ENCODE assay signal across 1 cellular context in genomic region chr20:54221996-54222890, GRCh38.
TF ChIP-seq lines count a peak whose summit lies in the region.

No MANE protein-coding gene starts in this region.

TF ChIP-seq in GM23338, 12 proteins besides CTCF, POLR2A, EP300 and RAD21 (continued from another document):
- TF ChIP-seq ZNF462 (CRISPR knock-in tag; IDR thresholded peaks at IDR 0.05) = no peak
- no peak for TF ChIP-seq POLR2AphosphoS5 (IDR thresholded peaks at IDR 0.05; ENCODE audit: low read depth)
- TF ChIP-seq STAT1 (IDR thresholded peaks at IDR 0.05; ENCODE audit: unreplicated experiment) = no peak
- no peak for TF ChIP-seq CREB1 (CRISPR knock-in tag; IDR thresholded peaks at IDR 0.05; ENCODE audit: low read depth)
- no peak for TF ChIP-seq ZNF331 (CRISPR knock-in tag; IDR thresholded peaks at IDR 0.05; ENCODE audit: low read depth)
- TF ChIP-seq EZH2phosphoT487 (IDR thresholded peaks at IDR 0.05; ENCODE audit: unreplicated experiment) = no peak
- no peak for TF ChIP-seq EZH2 (IDR thresholded peaks at IDR 0.05; ENCODE audit: low read depth, unreplicated experiment)
- TF ChIP-seq JUNB (IDR thresholded peaks at IDR 0.05; ENCODE audit: unreplicated experiment) = no peak
